ENCODE assay signal across 2 cellular contexts in genomic region chr12:132451836-132452195, GRCh38.
A peak's percentile ranks its signal among the peaks of the same experiment; 100 is the strongest.
TF ChIP-seq lines count a peak whose summit lies in the region.

No MANE protein-coding gene starts in this region.

TF ChIP-seq in HepG2, 621 proteins besides CTCF, POLR2A, EP300 and RAD21 (continued from another document):
- TF ChIP-seq ZNF280B (CRISPR knock-in tag; IDR thresholded peaks at IDR 0.05; ENCODE audit: borderline replicate concordance) (no peak), SPEN (CRISPR knock-in tag; IDR thresholded peaks at IDR 0.05; ENCODE audit: low read depth) (no peak), ATF7 (IDR thresholded peaks at IDR 0.05) (peak; percentile 40; the same call in 1 of the 2 replicates), ATF7 (CRISPR knock-in tag; IDR thresholded peaks at IDR 0.05) (no peak), ZNF274 (CRISPR knock-in tag; IDR thresholded peaks at IDR 0.05) (no peak)

TF ChIP-seq in GM12891, 5 proteins besides CTCF, POLR2A, EP300 and RAD21 (continued from another document):
- no peak for TF ChIP-seq PAX5 (IDR thresholded peaks at IDR 0.05; ENCODE audit: insufficient read depth, low read length, severe bottlenecking)
- no peak for TF ChIP-seq POU2F2 (IDR thresholded peaks at IDR 0.05; ENCODE audit: low read depth, low read length)
- TF ChIP-seq SPI1 (IDR thresholded peaks at IDR 0.05; ENCODE audit: low read depth, low read length), result no peak
